ENCODE assay signal across 8 cellular contexts in genomic region chr6:5379647-5380242, GRCh38.
A peak's percentile ranks its signal among the peaks of the same experiment; 100 is the strongest.
DNase-seq lines count a peak whose midpoint lies in the region; ATAC-seq, FAIRE-seq and TF ChIP-seq lines count a peak whose summit lies in the region.

No MANE protein-coding gene starts in this region.

- no peak overlapping the region for H3K4me3 ChIP-seq in ascending aorta

- no peaks in the 10 kb centered on the region for H3K4me1 ChIP-seq in ascending aorta

- H3K36me3 ChIP-seq in ascending aorta = no peaks in the 10 kb centered on the region

- peak; percentile 18 for DNase-seq in GM19239 (ENCODE audit: insufficient read length, low spot score)
- peak; percentile 81 for DNase-seq in OCI-M1 (lab: John Stamatoyannopoulos, UW)
- DNase-seq in erythroblast (lab: John Stamatoyannopoulos, UW) = peak; percentile 63 to 64
- DNase-seq in stimulated activated CD4-positive, alpha-beta T cell treated with anti-CD3 and anti-CD28 coated beads, Interleukin-4, amount 100 ng/mL, for 24 hours = peak; percentile 6
- no peak for DNase-seq in ascending aorta (ENCODE audit: low spot score in 2 of 2)

- TF ChIP-seq CTCF in C4-2B (conservative IDR thresholded peaks at IDR 0.05) (peak; percentile 84), ascending aorta (IDR thresholded peaks at IDR 0.05) (no peak)

- H3K9me3 ChIP-seq in ascending aorta = no peaks in the 10 kb centered on the region

- H3K27ac ChIP-seq in C4-2B (no peak overlapping the region), ascending aorta (no peak overlapping the region)

- no peak for TF ChIP-seq POLR2A in erythroblast (IDR thresholded peaks at IDR 0.05; ENCODE audit: low read length)

- no peaks in the 10 kb centered on the region for H3K27me3 ChIP-seq in ascending aorta

- FAIRE-seq in GM19239 (lab: Jason Lieb, UNC) = peak; percentile 83

- intact Hi-C loops in ascending aorta (cut with DNase I) = no loop called here

- no peak for ATAC-seq in GM21737 (IDR thresholded peaks at IDR 0.05; ENCODE audit: unreplicated experiment)
- ATAC-seq in GM21576 (IDR thresholded peaks at IDR 0.05; ENCODE audit: unreplicated experiment) = no peak

Comparison
In these comparisons a context has a peak if more than half of its experiments do, and no peak if none do; other contexts are left out.
1. DNase-seq: peak in GM19239 (single experiment), OCI-M1 (single experiment), erythroblast (2 of 2) and stimulated activated CD4-positive, alpha-beta T cell treated with anti-CD3 and anti-CD28 coated beads, Interleukin-4, amount 100 ng/mL, for 24 hours (single experiment); none in ascending aorta (0 of 2).